Comparison of ENCODE assay signal across 20 cellular contexts in genomic region chr4:42310343-42310742, GRCh38.
A peak's percentile ranks its signal among the peaks of the same experiment; 100 is the strongest.
DNase-seq lines count a peak whose midpoint lies in the region; ATAC-seq, FAIRE-seq and TF ChIP-seq lines count a peak whose summit lies in the region.
"Had no signal": no experiment of that assay in that cellular context is flagged by ENCODE, and none has a peak within 500 bp of the region (broad histone marks: within the 10 kb centered on the region; RNA-seq: fewer than 3 reads in every experiment).

No MANE protein-coding gene starts in this region.

- H3K4ac ChIP-seq in IMR-90 (ENCODE audit: low read depth, low read length) (no peak overlapping the region), H1 (replicated peaks; ENCODE audit: insufficient read length, low read depth, low read length) (no peak overlapping the region)

- no peak overlapping the region for H3K9ac ChIP-seq in IMR-90 (ENCODE audit: low read depth, low read length)
- no peak overlapping the region for H3K9ac ChIP-seq in H1 (replicated peaks in 1 of 4; ENCODE audit: extremely low read depth in 1 of 4, low read depth in 3 of 4, low read length in 3 of 4)

- H4K91ac ChIP-seq in IMR-90 (ENCODE audit: insufficient read depth, low read depth, low read length) = no peak overlapping the region
- no peak overlapping the region for H4K91ac ChIP-seq in H1 (replicated peaks; ENCODE audit: insufficient read length, low read length)

- dilution Hi-C loops in IMR-90 (cut with HindIII; ENCODE audit: low sequenced_read_pairs, unreplicated experiment) = no loop called here

- no peaks in the 10 kb centered on the region for H3K27me3 ChIP-seq in IMR-90 (ENCODE audit: control insufficient read depth, insufficient read depth, low read length)
- H3K27me3 ChIP-seq in H1 (replicated peaks in 1 of 4; ENCODE audit: control insufficient read depth in 3 of 4, extremely low read depth in 1 of 4, insufficient read depth in 3 of 4, low read length in 3 of 4) = no peaks in the 10 kb centered on the region

- no peak for FAIRE-seq in H1 (lab: Jason Lieb, UNC)
- FAIRE-seq: GM19239, HTR-8/SVneo had no signal

- no CpG with 5 or more reads among the region's 5 CpGs for WGBS in IMR-90 (ENCODE audit: extremely low coverage in 2 of 2, insufficient read length in 1 of 2), 2 experiments
- whole genome bisulfite sequencing in H1 (ENCODE audit: extremely low coverage in 1 of 2, insufficient coverage in 1 of 2, insufficient read length in 1 of 2, insufficient replicate concordance in 2 of 2, low coverage in 1 of 2, low lambda C conversion rate in 2 of 2, missing lambda C conversion rate in 1 of 2), 2 experiments = 46% methylated on average over 5 of the region's 5 CpGs; no CpG with 5 or more reads in 1 of the 2 experiments

- no peaks in the 10 kb centered on the region for H4K20me1 ChIP-seq in IMR-90 (ENCODE audit: insufficient read depth, low read length)
- H4K20me1 ChIP-seq in H1 (replicated peaks in 1 of 2; ENCODE audit: control insufficient read depth in 1 of 2, insufficient read depth in 2 of 2, low read length in 2 of 2) = no peaks in the 10 kb centered on the region

- POLR2A ChIA-PET in IMR-90 (lab: Charles Lee; ENCODE audit: unreplicated experiment) = no interaction called here
- POLR2A ChIA-PET in H1 (lab: Charles Lee; ENCODE audit: partially characterized antibody) = no interaction called here

- no peak overlapping the region for H2AK9ac ChIP-seq in IMR-90 (replicated peaks; ENCODE audit: low read depth, low read length, poor library complexity)

- ATAC-seq in IMR-90 (ENCODE audit: low read depth) (no peak), mucosa of descending colon (no peak), HG03039 (IDR thresholded peaks at IDR 0.05; ENCODE audit: unreplicated experiment) (no peak)

- H3K9me1 ChIP-seq in IMR-90 (ENCODE audit: insufficient read depth, low read length) = no peaks in the 10 kb centered on the region

- DNase-seq in GM12865 (ENCODE audit: low read depth) (peak; percentile 26), IMR-90 (no peak), H1 (ENCODE audit: low read depth in 1 of 2, low spot score in 2 of 2) (no peak), islet precursor cell (peak; percentile 32), mucosa of descending colon (no peak), caudate nucleus (lab: John Stamatoyannopoulos, UW) (no peak), DMS79 treated with DMSO at 0.1 percent for 48 hours (lab: John Stamatoyannopoulos, UW) (no peak)
- DNase-seq: C1 segment of cervical spinal cord; CD4-positive, CD25-positive, alpha-beta regulatory T cell; CD8-positive, alpha-beta memory T cell; COR-L47; DMS 273 treated with DMSO at 0.1 percent for 48 hours; DMS53; GDM1; H7; Karpas-422; KBM-7 had no signal

- no peak overlapping the region for H2AFZ ChIP-seq in IMR-90 (replicated peaks; ENCODE audit: low read length, poor library complexity)
- no peak overlapping the region for H2AFZ ChIP-seq in H1 (ENCODE audit: low read length)

- in situ Hi-C loops in IMR-90 (cut with MboI; ENCODE audit: low sequenced_read_pairs) = no loop called here

- CTCF ChIA-PET in IMR-90 (lab: Yijun Ruan, JAX) (no interaction called here), H1 (lab: Charles Lee; ENCODE audit: partially characterized antibody) (interaction anchor here (1.2 kb wide), 1 partner anchor 36 kb away, joined by 3 read pairs; no protein-coding TSS in a partner anchor)

- H3K36me3 ChIP-seq in IMR-90 (ENCODE audit: control insufficient read depth, insufficient read depth, low read length) (no peaks in the 10 kb centered on the region), H1 (ENCODE audit: control insufficient read depth in 2 of 4, insufficient read depth in 4 of 4, low read length in 3 of 4) (no peaks in the 10 kb centered on the region), mucosa of descending colon (ENCODE audit: low read depth) (no peaks in the 10 kb centered on the region)

- H4K5ac ChIP-seq in IMR-90 (ENCODE audit: low read depth, low read length) (no peak overlapping the region; the same call in 1 of the 2 replicates), H1 (ENCODE audit: insufficient read length, low read depth, low read length) (no peak overlapping the region)

- H3K4me2 ChIP-seq in IMR-90 (ENCODE audit: low read depth, low read length) (no peak overlapping the region), H1 (ENCODE audit: insufficient read depth in 1 of 2, low read depth in 2 of 2, low read length in 2 of 2) (no peak overlapping the region)

- TF ChIP-seq POLR2A in IMR-90 (IDR thresholded peaks at IDR 0.05; ENCODE audit: low read depth, low read length) = no peak
- TF ChIP-seq POLR2A in H1 (IDR thresholded peaks at IDR 0.05; ENCODE audit: control extremely low read depth in 1 of 2, low read depth in 2 of 2, low read length in 2 of 2) = no peak

- H2BK12ac ChIP-seq in H1 (ENCODE audit: low read depth, low read length) = no peak overlapping the region

- H3K18ac ChIP-seq in IMR-90 (ENCODE audit: low read depth, low read length) (no peak overlapping the region; the same call in 1 of the 2 replicates), H1 (ENCODE audit: extremely low read depth, low read length) (no peak overlapping the region)

- no TSS peak for BruUV-seq in IMR-90 (replicated peaks; lab: Mats Ljungman, UMichigan)

- no peak for TF ChIP-seq EP300 in H1 (IDR thresholded peaks at IDR 0.05; ENCODE audit: borderline replicate concordance in 1 of 2, low read depth in 2 of 2, low read length in 2 of 2)

- H3K4me1 ChIP-seq in IMR-90 (ENCODE audit: control insufficient read depth, insufficient read depth, low read length) (peaks cover 2% of the 10 kb centered on the region; the same call in 1 of the 2 replicates), H1 (replicated peaks in 1 of 4; ENCODE audit: control insufficient read depth in 3 of 4, insufficient read depth in 4 of 4, low read length in 3 of 4) (peaks cover 11 to 24% (median 13%) of the 10 kb centered on the region in 4 experiments; a peak in 6 of 7 replicates), mucosa of descending colon (ENCODE audit: low read depth) (no peaks in the 10 kb centered on the region)

- H3K14ac ChIP-seq in IMR-90 (replicated peaks; ENCODE audit: low read depth, low read length) (no peak overlapping the region), H1 (ENCODE audit: insufficient read length) (no peak overlapping the region)

- H2BK15ac ChIP-seq in IMR-90 (ENCODE audit: low read depth, low read length) = no peak overlapping the region
- no peak overlapping the region for H2BK15ac ChIP-seq in H1 (ENCODE audit: low read length)

- TF ChIP-seq CTCF in GM12865 (IDR thresholded peaks at IDR 0.05; ENCODE audit: insufficient read depth, low read depth, low read length, missing control alignments) (no peak), IMR-90 (conservative IDR thresholded peaks at IDR 0.05; ENCODE audit: low read depth, low read length) (no peak), H1 (IDR thresholded peaks at IDR 0.05; ENCODE audit: control extremely low read depth in 1 of 3, insufficient read depth in 1 of 3, low read depth in 1 of 3, low read length in 3 of 3) (no peak), mucosa of descending colon (IDR thresholded peaks at IDR 0.05) (no peak)

- H4K8ac ChIP-seq in IMR-90 (ENCODE audit: low read depth in 2 of 2, low read length in 2 of 2) (no peak overlapping the region), H1 (ENCODE audit: extremely low read depth, insufficient read depth, low read length) (no peak overlapping the region)

- H3K23ac ChIP-seq in IMR-90 (ENCODE audit: low read depth, low read length) = no peak overlapping the region
- no peak overlapping the region for H3K23ac ChIP-seq in H1 (ENCODE audit: insufficient read length)

- H2BK20ac ChIP-seq in IMR-90 (ENCODE audit: low read depth, low read length) = no peak overlapping the region
- no peak overlapping the region for H2BK20ac ChIP-seq in H1 (ENCODE audit: low read length)

- H3K4me3 ChIP-seq in GM12865 (ENCODE audit: low read depth, low read length) = no peak overlapping the region
- no peak overlapping the region for H3K4me3 ChIP-seq in IMR-90 (ENCODE audit: insufficient read depth, low read depth, low read length)
- no peak overlapping the region for H3K4me3 ChIP-seq in H1 (ENCODE audit: extremely low read depth in 1 of 4, insufficient read depth in 2 of 4, low read depth in 3 of 4, low read length in 4 of 4)
- H3K4me3 ChIP-seq in mucosa of descending colon = no peak overlapping the region

- intact Hi-C loops in IMR-90 (cut with micrococcal nuclease) (no loop called here), mucosa of descending colon (cut with DNase I, micrococcal nuclease) (no loop called here)

- H2BK5ac ChIP-seq in IMR-90 (ENCODE audit: low read depth, low read length, poor library complexity, severe bottlenecking) = no peak overlapping the region
- H2BK5ac ChIP-seq in H1 (ENCODE audit: low read depth, low read length) = no peak overlapping the region

- H3K27ac ChIP-seq in IMR-90 (ENCODE audit: insufficient read depth, low read length) (peak overlapping the region; percentile 94; the same call in 1 of the 2 replicates), H1 (ENCODE audit: low read depth, low read length) (no peak overlapping the region), caudate nucleus (ENCODE audit: low read depth, low read length) (no peak overlapping the region)

- no peaks in the 10 kb centered on the region for H3K79me2 ChIP-seq in H1 (ENCODE audit: control insufficient read depth in 1 of 2, insufficient read depth in 2 of 2, low read length in 2 of 2)

- no peak for TF ChIP-seq RAD21 in IMR-90 (IDR thresholded peaks at IDR 0.05; ENCODE audit: low read length)
- no peak for TF ChIP-seq RAD21 in H1 (IDR thresholded peaks at IDR 0.05 in 1 of 2, conservative IDR thresholded peaks at IDR 0.05 in 1 of 2; ENCODE audit: low read depth in 2 of 2, low read length in 2 of 2)

- no peaks in the 10 kb centered on the region for H3K23me2 ChIP-seq in H1 (ENCODE audit: low read depth, low read length)

- H3K9me3 ChIP-seq in IMR-90 (ENCODE audit: control insufficient read depth, insufficient read depth, low read length) (peaks cover 6% of the 10 kb centered on the region; the same call in 1 of the 2 replicates), H1 (ENCODE audit: insufficient read depth in 2 of 2, low read depth in 1 of 2, low read length in 1 of 2) (peaks cover 0 to 4% of the 10 kb centered on the region in 2 experiments; a peak in 1 of 4 replicates), mucosa of descending colon (no peaks in the 10 kb centered on the region)

- H2BK120ac ChIP-seq in IMR-90 (ENCODE audit: low read depth, low read length) (no peak overlapping the region), H1 (replicated peaks; ENCODE audit: low read depth, low read length) (no peak overlapping the region)

- no peak overlapping the region for H3K56ac ChIP-seq in IMR-90 (ENCODE audit: extremely low read depth, insufficient read depth, low read length)
- H3K56ac ChIP-seq in H1 (replicated peaks; ENCODE audit: insufficient read length, low read depth, low read length) = no peak overlapping the region

- H3K79me1 ChIP-seq in IMR-90 (ENCODE audit: low read depth in 1 of 2, low read length in 2 of 2) (no peaks in the 10 kb centered on the region), H1 (ENCODE audit: low read depth, low read length) (no peaks in the 10 kb centered on the region; the same call in none of the 2 replicates)

- H2AK5ac ChIP-seq in IMR-90 (ENCODE audit: low read depth, low read length) (no peak overlapping the region), H1 (ENCODE audit: low read depth, low read length) (no peak overlapping the region)

TF ChIP-seq in IMR-90, 13 proteins besides CTCF, POLR2A, EP300 and RAD21 (continues in another document):
- TF ChIP-seq MAZ (IDR thresholded peaks at IDR 0.05; ENCODE audit: borderline replicate concordance, low read depth, low read length) = no peak

Comparison
In these comparisons a context has a peak if more than half of its experiments do, and no peak if none do; other contexts are left out.
1. DNase-seq: peak in GM12865 (single experiment) and islet precursor cell (single experiment); none in IMR-90 (single experiment), H1 (0 of 2), mucosa of descending colon (0 of 3), caudate nucleus (0 of 61) and DMS79 treated with DMSO at 0.1 percent for 48 hours (single experiment).